In the genomic region with DNA sequence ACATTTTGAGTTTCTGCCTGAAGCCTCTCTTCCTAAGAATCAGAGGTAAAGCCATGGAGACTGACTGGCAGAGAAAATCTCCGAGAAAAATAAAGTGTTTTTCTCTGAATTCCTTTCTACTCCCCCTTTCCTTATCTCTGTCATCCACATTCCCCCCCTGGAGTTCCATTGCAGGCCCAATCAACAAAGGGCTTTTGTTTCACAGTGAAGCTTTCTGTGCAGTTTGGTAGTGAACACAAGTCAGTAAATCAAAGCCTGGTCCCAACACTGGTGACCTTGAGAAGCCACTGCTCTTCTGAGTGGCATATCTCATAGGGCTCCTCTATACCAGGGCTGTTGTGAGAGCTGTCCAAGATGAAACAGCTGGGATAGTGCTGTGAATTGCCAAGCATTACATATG, we compare ENCODE assay signal across 28 cellular contexts.
"Had no signal": no experiment of that assay in that cellular context is flagged by ENCODE, and none has a peak within 500 bp of the region (broad histone marks: within the 10 kb centered on the region; RNA-seq: fewer than 3 reads in every experiment).

No MANE protein-coding gene starts in this region.

- H3K4me1 ChIP-seq: adrenal gland, body of pancreas, esophagus squamous epithelium, pancreas, psoas muscle, right atrium auricular region, transverse colon had no signal

- DNase-seq: activated CD4-positive, alpha-beta memory T cell treated with anti-CD3 and anti-CD28 coated beads for 36 hours; activated CD4-positive, alpha-beta T cell treated with anti-CD3 and anti-CD28 coated beads for 48 hours; activated CD8-positive, alpha-beta memory T cell treated with anti-CD3 and anti-CD28 coated beads, Interleukin-2, amount 50 U/mL, for 4 hours; activated effector memory CD4-positive, alpha-beta T cell treated with anti-CD3 and anti-CD28 coated beads, Interleukin-2, amount 50 U/mL, for 16 hours; activated naive CD4-positive, alpha-beta T cell treated with anti-CD3 and anti-CD28 coated beads for 36 hours; activated naive CD8-positive, alpha-beta T cell treated with anti-CD3 and anti-CD28 coated beads for 36 hours; activated T-cell treated with anti-CD3 and anti-CD28 coated beads, Interleukin-2, amount 50 U/mL, for 1 hour; adrenal gland; aorta; body of pancreas; dermis blood vessel endothelial cell; effector CD4-positive, alpha-beta T cell; esophagus squamous epithelium; glutamatergic neuron; left cardiac atrium; mammary epithelial cell; pancreas; psoas muscle; stimulated activated CD4-positive, alpha-beta T cell treated with anti-CD3 and anti-CD28 coated beads, Interleukin-2, amount 100 ng/mL, for 48 hours; stimulated activated naive CD4-positive, alpha-beta T cell treated with Interleukin-2 at 50 U/mL for 16 hours; T-helper 17 cell; T1000; transverse colon; WERI-Rb-1 had no signal

- H3K4me3 ChIP-seq: adrenal gland, body of pancreas, esophagus squamous epithelium, pancreas, psoas muscle, right atrium auricular region, transverse colon had no signal

- H3K9me3 ChIP-seq: adrenal gland, body of pancreas, esophagus squamous epithelium, neutrophil, pancreas, psoas muscle, right atrium auricular region, transverse colon had no signal

- H3K27me3 ChIP-seq: adrenal gland, body of pancreas, esophagus squamous epithelium, neutrophil, pancreas, right atrium auricular region, transverse colon had no signal

- H3K36me3 ChIP-seq: adrenal gland, esophagus squamous epithelium, neutrophil, pancreas, right atrium auricular region, transverse colon, WERI-Rb-1 had no signal

- ATAC-seq: activated CD4-positive, CD25-positive, alpha-beta regulatory T cell treated with anti-CD3 and anti-CD28 coated beads, Interleukin-2, amount 50 U/mL, for 24 hours; body of pancreas; left cardiac atrium; natural killer cell treated with Interleukin-12 subunit alpha and Interleukin-12 subunit beta and Interleukin-15 and Interleukin-18, amount 100 ng/mL, for 72 hours; psoas muscle; T-helper 17 cell had no signal
